ENCODE assay signal across 1 cellular context in the genomic region with DNA sequence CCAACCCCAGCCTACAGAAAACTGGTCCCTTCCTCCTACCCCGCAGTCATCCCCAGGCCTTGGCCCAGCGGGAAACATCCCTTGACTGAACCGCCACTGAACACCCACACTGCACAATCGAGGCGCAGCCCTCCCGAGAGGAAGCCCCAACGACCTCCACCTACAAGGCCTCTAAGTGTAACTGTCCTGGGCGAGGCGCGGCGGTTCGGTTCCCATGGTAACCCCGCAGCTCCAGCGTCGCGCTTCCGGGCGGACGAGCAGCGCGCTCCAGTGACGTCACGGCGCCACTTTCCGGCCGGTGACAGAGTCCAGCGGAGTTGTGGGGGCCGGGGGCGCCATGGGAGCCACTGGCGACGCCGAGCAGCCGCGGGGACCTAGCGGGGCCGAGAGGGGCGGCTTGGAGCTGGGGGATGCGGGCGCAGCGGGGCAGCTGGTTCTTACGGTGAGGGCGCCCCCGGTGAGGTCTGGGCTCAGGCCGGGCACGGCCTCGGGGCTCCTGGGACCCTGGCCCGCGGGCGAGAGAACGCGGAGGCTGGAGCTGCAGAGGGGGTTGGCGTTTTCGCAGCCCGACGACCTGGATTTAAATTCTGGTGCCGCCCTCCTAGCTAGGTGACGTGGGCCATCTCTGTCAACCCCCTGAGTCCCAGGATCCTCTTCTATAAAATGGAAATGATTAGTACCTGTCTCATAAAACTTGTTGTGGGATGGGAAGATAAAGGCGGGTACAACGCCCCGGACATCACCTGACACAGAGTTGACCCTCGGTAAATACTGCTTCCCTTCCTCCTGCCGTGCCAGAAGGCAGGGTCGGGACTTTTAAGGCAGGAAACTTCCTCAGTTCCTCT.
TF ChIP-seq lines count a peak whose summit lies in the region.

A gene with protein sequence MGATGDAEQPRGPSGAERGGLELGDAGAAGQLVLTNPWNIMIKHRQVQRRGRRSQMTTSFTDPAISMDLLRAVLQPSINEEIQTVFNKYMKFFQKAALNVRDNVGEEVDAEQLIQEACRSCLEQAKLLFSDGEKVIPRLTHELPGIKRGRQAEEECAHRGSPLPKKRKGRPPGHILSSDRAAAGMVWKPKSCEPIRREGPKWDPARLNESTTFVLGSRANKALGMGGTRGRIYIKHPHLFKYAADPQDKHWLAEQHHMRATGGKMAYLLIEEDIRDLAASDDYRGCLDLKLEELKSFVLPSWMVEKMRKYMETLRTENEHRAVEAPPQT (plus strand): TSS at position 287 of the 845 bp plus-strand sequence. CDS start 51 bp downstream, at position 338.
A gene (minus strand): TSS at position 216 of the 845 bp plus-strand sequence. CDS start 1,908 bp downstream, outside the sequence.

TF ChIP-seq in H1, 55 proteins besides CTCF, POLR2A, EP300 and RAD21:
- TF ChIP-seq NANOG (IDR thresholded peaks at IDR 0.05; ENCODE audit: insufficient read depth, low read depth, low read length, poor library complexity, severe bottlenecking) (no peak), KDM1A (IDR thresholded peaks at IDR 0.05; ENCODE audit: borderline replicate concordance, low read length) (no peak), CREB1 (IDR thresholded peaks at IDR 0.05) (peak; percentile 99), TAF7 (optimal IDR thresholded peaks at IDR 0.05; ENCODE audit: borderline replicate concordance, low read depth, low read length) (no peak), SRF (IDR thresholded peaks at IDR 0.05; ENCODE audit: low read depth, low read length) (peak; percentile 86), PHF8 (conservative IDR thresholded peaks at IDR 0.05; ENCODE audit: low read depth, low read length) (peak; percentile 83), SAP30 (IDR thresholded peaks at IDR 0.05; ENCODE audit: insufficient read depth, insufficient replicate concordance, low read length) (peak; percentile 33), FOSL1 (IDR thresholded peaks at IDR 0.05; ENCODE audit: insufficient read depth, low read depth, low read length) (no peak), CHD2 (IDR thresholded peaks at IDR 0.05; ENCODE audit: low read length) (no peak), KDM4A (IDR thresholded peaks at IDR 0.05; ENCODE audit: low read depth, low read length, severe bottlenecking) (peak; percentile 99), JUND (IDR thresholded peaks at IDR 0.05; ENCODE audit: low read length) (peak; percentile 49; the same call in 1 of the 2 replicates), EGR1 (IDR thresholded peaks at IDR 0.05; ENCODE audit: borderline replicate concordance, low read depth, low read length) (no peak), CEBPB (IDR thresholded peaks at IDR 0.05; ENCODE audit: low read depth, low read length) (no peak), TAF1 (IDR thresholded peaks at IDR 0.05; ENCODE audit: low read depth, low read length) (peak; percentile 84), NRF1 (IDR thresholded peaks at IDR 0.05; ENCODE audit: low read depth, low read length) (no peak), ASH2L (IDR thresholded peaks at IDR 0.05; ENCODE audit: low read length) (peak; percentile 78), POLR2AphosphoS5 (IDR thresholded peaks at IDR 0.05; ENCODE audit: low read depth, low read length) (peak; percentile 22; the same call in 1 of the 2 replicates), SIX5 (IDR thresholded peaks at IDR 0.05; ENCODE audit: low read depth, low read length) (no peak), YY1 (IDR thresholded peaks at IDR 0.05; ENCODE audit: low read depth, low read length) (peak; percentile 46; the same call in 1 of the 2 replicates), POU5F1 (IDR thresholded peaks at IDR 0.05; ENCODE audit: low read depth, low read length) (no peak), SUZ12 (IDR thresholded peaks at IDR 0.05; ENCODE audit: low read length) (no peak), EZH2 (IDR thresholded peaks at IDR 0.05; ENCODE audit: low read depth, low read length, severe bottlenecking) (no peak), RBBP5 (IDR thresholded peaks at IDR 0.05; ENCODE audit: borderline replicate concordance, low read depth, low read length) (peak; percentile 74; the same call in 1 of the 2 replicates), SP4 (IDR thresholded peaks at IDR 0.05; ENCODE audit: low read length) (no peak), RNF2 (IDR thresholded peaks at IDR 0.05; ENCODE audit: borderline replicate concordance, low read depth, low read length, missing control alignments, poor library complexity, severe bottlenecking) (no peak), TBP (IDR thresholded peaks at IDR 0.05; ENCODE audit: low read depth, low read length) (peak; percentile 49; the same call in 1 of the 2 replicates), SP1 (IDR thresholded peaks at IDR 0.05; ENCODE audit: low read depth, low read length) (no peak), BRCA1 (IDR thresholded peaks at IDR 0.05; ENCODE audit: low read depth, low read length) (no peak; the same call in 1 of the 2 replicates), CHD1 (IDR thresholded peaks at IDR 0.05; ENCODE audit: low read depth, low read length) (no peak), HDAC2 (IDR thresholded peaks at IDR 0.05; ENCODE audit: borderline replicate concordance in 1 of 2, low read depth in 2 of 2, low read length in 2 of 2) (0 out of 4 replicates have a peak, but pooled peaks of 1 of the 2 experiments have one; percentile 80), GABPA (IDR thresholded peaks at IDR 0.05; ENCODE audit: borderline replicate concordance, insufficient read depth, low read length) (peak; percentile 60; the same call in 1 of the 2 replicates), RFX5 (IDR thresholded peaks at IDR 0.05; ENCODE audit: borderline replicate concordance, low read depth, low read length) (peak; percentile 37; the same call in 1 of the 2 replicates), KDM5A (IDR thresholded peaks at IDR 0.05; ENCODE audit: low read length) (peak; percentile 64; the same call in 1 of the 2 replicates), SIN3A (conservative IDR thresholded peaks at IDR 0.05 in 1 of 2, IDR thresholded peaks at IDR 0.05 in 1 of 2; ENCODE audit: low read depth in 1 of 2, low read length in 2 of 2) (peak; percentile 95 to 97)
- TF ChIP-seq, protein P1, sequence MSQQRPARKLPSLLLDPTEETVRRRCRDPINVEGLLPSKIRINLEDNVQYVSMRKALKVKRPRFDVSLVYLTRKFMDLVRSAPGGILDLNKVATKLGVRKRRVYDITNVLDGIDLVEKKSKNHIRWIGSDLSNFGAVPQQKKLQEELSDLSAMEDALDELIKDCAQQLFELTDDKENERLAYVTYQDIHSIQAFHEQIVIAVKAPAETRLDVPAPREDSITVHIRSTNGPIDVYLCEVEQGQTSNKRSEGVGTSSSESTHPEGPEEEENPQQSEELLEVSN (IDR thresholded peaks at IDR 0.05), result no peak
- TF ChIP-seq, protein P2, sequence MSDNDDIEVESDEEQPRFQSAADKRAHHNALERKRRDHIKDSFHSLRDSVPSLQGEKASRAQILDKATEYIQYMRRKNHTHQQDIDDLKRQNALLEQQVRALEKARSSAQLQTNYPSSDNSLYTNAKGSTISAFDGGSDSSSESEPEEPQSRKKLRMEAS (IDR thresholded peaks at IDR 0.05), result peak; percentile 22; the same call in 1 of the 2 replicates
- TF ChIP-seq, protein P3, sequence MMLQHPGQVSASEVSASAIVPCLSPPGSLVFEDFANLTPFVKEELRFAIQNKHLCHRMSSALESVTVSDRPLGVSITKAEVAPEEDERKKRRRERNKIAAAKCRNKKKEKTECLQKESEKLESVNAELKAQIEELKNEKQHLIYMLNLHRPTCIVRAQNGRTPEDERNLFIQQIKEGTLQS (IDR thresholded peaks at IDR 0.05; ENCODE audit: insufficient read depth, low read depth, low read length), result peak; percentile 95
